In the genomic region with DNA sequence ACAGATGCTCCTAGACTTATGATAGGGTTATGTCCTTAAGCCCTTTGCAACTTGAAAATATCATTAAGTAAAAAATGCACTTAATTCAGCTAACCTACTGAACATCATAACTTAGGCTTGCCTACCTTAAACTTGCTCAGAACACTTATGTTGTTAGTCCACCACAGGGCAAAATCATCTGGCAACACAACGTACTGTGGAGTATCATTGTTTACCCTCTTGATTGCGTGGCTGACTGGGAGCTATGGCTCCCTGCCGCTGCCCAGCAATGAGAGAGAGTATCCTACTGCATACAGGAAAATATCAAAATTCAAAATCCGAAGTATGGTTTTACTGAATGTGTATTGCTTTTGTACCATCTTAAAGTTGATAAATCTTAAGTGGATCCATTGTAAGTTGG, we compare ENCODE assay signal across 8 cellular contexts.
"Had no signal": no experiment of that assay in that cellular context is flagged by ENCODE, and none has a peak within 500 bp of the region (broad histone marks: within the 10 kb centered on the region; RNA-seq: fewer than 3 reads in every experiment).

No MANE protein-coding gene starts in this region.

- H3K27ac ChIP-seq: HL-60 had no signal

- FAIRE-seq: K562 had no signal

- H3K36me3 ChIP-seq: HAP-1 had no signal

- H3K9me3 ChIP-seq: HAP-1 had no signal

- DNase-seq: H7, HFFc6, IMR-90, KG1 had no signal

- H3K4me3 ChIP-seq: GM23338, HAP-1, K562 had no signal
